Comparison of ENCODE assay signal across 2 cellular contexts in the genomic region with DNA sequence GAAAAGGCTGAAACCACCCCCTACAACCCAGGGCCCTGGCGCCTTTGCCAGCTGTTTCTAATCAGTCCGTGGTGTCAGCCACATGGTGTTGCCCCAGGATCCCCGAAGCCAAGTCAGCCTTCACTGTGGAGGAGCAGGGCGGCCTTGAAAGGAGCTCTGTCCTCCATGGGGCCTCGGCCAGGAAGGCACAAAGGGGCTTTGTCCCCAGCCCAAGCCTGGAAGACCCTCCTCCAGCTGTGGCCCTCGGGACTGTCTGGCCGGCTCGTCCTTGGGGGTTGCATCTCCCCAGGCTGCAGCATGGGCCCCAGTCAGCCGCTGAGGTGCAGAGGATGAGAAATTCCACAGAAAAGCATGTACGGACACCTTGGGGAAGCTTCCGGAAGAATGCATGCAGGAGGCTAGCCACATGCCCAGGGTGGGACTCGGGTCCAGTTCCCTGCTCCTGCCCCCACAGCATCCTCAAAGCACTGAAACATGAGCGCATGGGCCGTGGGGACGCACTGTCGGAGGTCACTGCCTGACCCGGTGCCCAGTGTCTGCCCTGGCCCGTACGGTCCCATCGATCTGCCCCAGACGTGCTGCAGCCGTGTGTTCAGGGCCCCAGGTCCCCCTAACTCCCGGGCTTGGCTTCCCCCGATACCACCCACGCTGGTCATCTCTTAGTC.
TF ChIP-seq lines count a peak whose summit lies in the region.

No MANE protein-coding gene starts in this region.

TF ChIP-seq in GM12878, 131 proteins besides CTCF, POLR2A, EP300 and RAD21:
- TF ChIP-seq TCF3 (IDR thresholded peaks at IDR 0.05; ENCODE audit: borderline replicate concordance, insufficient read depth, low read depth, low read length) (0 out of 2 replicates have a peak, but pooled peaks have one; percentile 52), TCF12 (IDR thresholded peaks at IDR 0.05; ENCODE audit: low read depth, low read length) (peak; percentile 79), SREBF1 (IDR thresholded peaks at IDR 0.05; ENCODE audit: low read length) (no peak)
TF ChIP-seq in GM12878: peak in this region for 2.

TF ChIP-seq in HepG2, 621 proteins besides CTCF, POLR2A, EP300 and RAD21 (continues in another document):
- TF ChIP-seq KMT2B (CRISPR knock-in tag; IDR thresholded peaks at IDR 0.05) (no peak), BHLHE40 (IDR thresholded peaks at IDR 0.05; ENCODE audit: low read length) (no peak), SP4 (CRISPR knock-in tag; IDR thresholded peaks at IDR 0.05) (no peak), TEAD3 (CRISPR knock-in tag; optimal IDR thresholded peaks at IDR 0.05; ENCODE audit: borderline replicate concordance) (no peak), SRF (IDR thresholded peaks at IDR 0.05; ENCODE audit: low read depth, low read length) (no peak), ZNF687 (CRISPR knock-in tag; IDR thresholded peaks at IDR 0.05) (peak; percentile 71), ZHX1 (CRISPR knock-in tag; IDR thresholded peaks at IDR 0.05; ENCODE audit: low read depth) (no peak), PLSCR1 (CRISPR knock-in tag; IDR thresholded peaks at IDR 0.05; ENCODE audit: borderline replicate concordance) (no peak), ZMYM4 (CRISPR knock-in tag; IDR thresholded peaks at IDR 0.05) (no peak), ZNF614 (CRISPR knock-in tag; IDR thresholded peaks at IDR 0.05; ENCODE audit: borderline replicate concordance) (no peak), PAF1 (CRISPR knock-in tag; IDR thresholded peaks at IDR 0.05) (no peak), MAX (IDR thresholded peaks at IDR 0.05) (0 out of 2 replicates have a peak, but pooled peaks have one; percentile 19), ZNF572 (CRISPR knock-in tag; IDR thresholded peaks at IDR 0.05) (no peak), RNF219 (CRISPR knock-in tag; IDR thresholded peaks at IDR 0.05) (no peak), SNRNP70 (IDR thresholded peaks at IDR 0.05; ENCODE audit: low read depth, low read length) (no peak), AGO2 (optimal IDR thresholded peaks at IDR 0.05; ENCODE audit: low read depth, low read length) (peak; percentile 2), ARID4A (CRISPR knock-in tag; IDR thresholded peaks at IDR 0.05; ENCODE audit: borderline replicate concordance) (no peak), POGZ (CRISPR knock-in tag; IDR thresholded peaks at IDR 0.05) (no peak), HMGXB3 (CRISPR knock-in tag; IDR thresholded peaks at IDR 0.05; ENCODE audit: borderline replicate concordance) (no peak), ZNF766 (CRISPR knock-in tag; IDR thresholded peaks at IDR 0.05; ENCODE audit: borderline replicate concordance) (no peak), HNRNPL (IDR thresholded peaks at IDR 0.05; ENCODE audit: low read depth, low read length) (peak; percentile 88; the same call in 1 of the 2 replicates), EZH2 (conservative IDR thresholded peaks at IDR 0.05; ENCODE audit: low read depth, low read length) (no peak), KLF12 (CRISPR knock-in tag; IDR thresholded peaks at IDR 0.05; ENCODE audit: borderline replicate concordance) (no peak), ZBTB7B (CRISPR knock-in tag; IDR thresholded peaks at IDR 0.05) (peak; percentile 32; the same call in 1 of the 2 replicates), GLI4 (CRISPR knock-in tag; IDR thresholded peaks at IDR 0.05; ENCODE audit: borderline replicate concordance) (no peak)
- TF ChIP-seq, protein P1, sequence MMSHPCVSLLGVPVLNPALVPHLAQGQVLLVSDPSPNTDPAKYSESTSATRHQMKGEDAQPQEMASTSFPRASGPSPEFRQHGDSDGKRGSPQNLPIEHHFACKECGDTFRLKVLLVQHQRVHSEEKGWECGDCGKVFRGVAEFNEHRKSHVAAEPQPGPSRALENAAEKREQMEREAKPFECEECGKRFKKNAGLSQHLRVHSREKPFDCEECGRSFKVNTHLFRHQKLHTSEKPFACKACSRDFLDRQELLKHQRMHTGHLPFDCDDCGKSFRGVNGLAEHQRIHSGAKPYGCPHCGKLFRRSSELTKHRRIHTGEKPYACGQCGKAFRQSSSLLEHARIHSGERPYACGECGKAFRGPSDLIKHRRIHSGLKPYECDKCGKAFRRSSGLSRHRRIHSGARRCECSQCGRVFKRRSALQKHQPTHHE (CRISPR knock-in tag; IDR thresholded peaks at IDR 0.05; ENCODE audit: borderline replicate concordance) = no peak
- TF ChIP-seq, protein P2, sequence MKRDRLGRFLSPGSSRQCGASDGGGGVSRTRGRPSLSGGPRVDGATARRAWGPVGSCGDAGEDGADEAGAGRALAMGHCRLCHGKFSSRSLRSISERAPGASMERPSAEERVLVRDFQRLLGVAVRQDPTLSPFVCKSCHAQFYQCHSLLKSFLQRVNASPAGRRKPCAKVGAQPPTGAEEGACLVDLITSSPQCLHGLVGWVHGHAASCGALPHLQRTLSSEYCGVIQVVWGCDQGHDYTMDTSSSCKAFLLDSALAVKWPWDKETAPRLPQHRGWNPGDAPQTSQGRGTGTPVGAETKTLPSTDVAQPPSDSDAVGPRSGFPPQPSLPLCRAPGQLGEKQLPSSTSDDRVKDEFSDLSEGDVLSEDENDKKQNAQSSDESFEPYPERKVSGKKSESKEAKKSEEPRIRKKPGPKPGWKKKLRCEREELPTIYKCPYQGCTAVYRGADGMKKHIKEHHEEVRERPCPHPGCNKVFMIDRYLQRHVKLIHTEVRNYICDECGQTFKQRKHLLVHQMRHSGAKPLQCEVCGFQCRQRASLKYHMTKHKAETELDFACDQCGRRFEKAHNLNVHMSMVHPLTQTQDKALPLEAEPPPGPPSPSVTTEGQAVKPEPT (CRISPR knock-in tag; IDR thresholded peaks at IDR 0.05; ENCODE audit: low read depth) = no peak
